In the genomic region with DNA sequence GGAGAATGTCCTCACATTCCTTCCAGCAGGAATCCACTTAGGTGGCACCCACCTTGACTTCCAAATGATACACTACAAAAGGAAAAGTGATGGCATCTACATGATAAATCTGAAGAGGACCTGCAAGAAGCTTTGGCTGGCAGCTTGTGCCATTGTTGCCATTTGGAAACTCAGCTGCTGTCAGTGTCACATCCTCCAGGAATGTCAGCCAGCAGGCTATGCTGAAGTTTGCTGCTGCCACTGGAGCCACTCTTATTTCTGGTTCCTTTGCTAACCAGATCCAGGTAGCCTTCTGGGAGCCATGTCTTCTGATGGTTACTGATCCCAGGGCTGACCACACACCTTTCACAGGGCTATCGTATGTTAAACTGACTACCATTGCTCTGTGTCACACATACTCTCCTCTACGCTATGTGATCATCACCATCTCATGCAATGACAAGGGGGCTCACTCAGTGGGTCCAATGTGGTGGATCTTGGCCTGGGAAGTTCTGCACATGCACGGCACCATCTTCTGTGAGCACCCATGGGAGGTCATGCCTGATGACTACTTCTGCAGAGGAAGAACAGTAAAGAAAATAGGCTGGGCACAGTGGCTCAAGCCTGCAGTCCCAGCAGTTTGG, we compare ENCODE assay signal across 22 cellular contexts.
"Had no signal": no experiment of that assay in that cellular context is flagged by ENCODE, and none has a peak within 500 bp of the region (broad histone marks: within the 10 kb centered on the region; RNA-seq: fewer than 3 reads in every experiment).

No MANE protein-coding gene starts in this region.

- H3K9me3 Mint-ChIP-seq: activated naive CD4-positive, alpha-beta T cell treated with anti-CD3 and anti-CD28 coated beads, Interleukin-2, amount 50 U/mL, for 24 hours; activated T-helper 1 cell treated with anti-CD3 and anti-CD28 coated beads, Interleukin-12 subunit alpha, Interleukin-12 subunit beta, Interleukin-2, Interleukin-4 antibody, amounts not matched to agents 30 ng/mL and 10 ng/mL and 1 ng/mL, durations not matched to agents 14 hours and 24 hours and 36 hours; T-helper 1 cell treated with Interleukin-12 subunit alpha and Interleukin-12 subunit beta and Interleukin-4 antibody, amounts not matched to agents 30 μg/mL and 1 μg/mL, for 36 hours had no signal

- H3K4me3 Mint-ChIP-seq: activated CD8-positive, alpha-beta T cell treated with anti-CD3 and anti-CD28 coated beads, Interleukin-2, amount 10 ng/mL, durations not matched to agents 7 days and 5 days; activated naive CD4-positive, alpha-beta T cell treated with anti-CD3 and anti-CD28 coated beads, Interleukin-2, amount 50 U/mL, for 24 hours; activated T-helper 1 cell treated with anti-CD3 and anti-CD28 coated beads, Interleukin-12 subunit alpha, Interleukin-12 subunit beta, Interleukin-2, Interleukin-4 antibody, amounts not matched to agents 30 ng/mL and 10 ng/mL and 1 ng/mL, durations not matched to agents 14 hours and 24 hours and 36 hours; T-helper 1 cell treated with Interleukin-12 subunit alpha and Interleukin-12 subunit beta and Interleukin-4 antibody, amounts not matched to agents 30 μg/mL and 1 μg/mL, for 36 hours had no signal

- DNase-seq: activated CD4-positive, alpha-beta T cell treated with anti-CD3 and anti-CD28 coated beads for 48 hours; activated CD4-positive, alpha-beta T cell treated with anti-CD3 and anti-CD28 coated beads, Interleukin-2, amount 50 U/mL, for 4 hours; activated CD4-positive, CD25-positive, alpha-beta regulatory T cell treated with anti-CD3 and anti-CD28 coated beads, Interleukin-2, amount 50 U/mL, for 72 hours; activated CD8-positive, alpha-beta memory T cell treated with anti-CD3 and anti-CD28 coated beads, Interleukin-2, amount 50 U/mL, for 48 hours; activated CD8-positive, alpha-beta T cell treated with anti-CD3 and anti-CD28 coated beads, Interleukin-2, amount 10 ng/mL, durations not matched to agents 7 days and 5 days; activated effector memory CD4-positive, alpha-beta T cell treated with Interleukin-2 at 50 U/mL for 16 hours; activated naive CD4-positive, alpha-beta T cell; activated T-cell treated with anti-CD3 and anti-CD28 coated beads, Interleukin-2, amount 50 U/mL, for 1 hour; aorta; Kasumi-1; NCI-H1092 treated with DMSO at 0.1 percent for 48 hours; NCI-H1417 treated with DMSO at 0.1 percent for 48 hours; NCI-H1694; NCI-H226; NCI-H526; NCI-H774; SK-N-SH had no signal

- H3K4me1 Mint-ChIP-seq: activated naive CD4-positive, alpha-beta T cell treated with anti-CD3 and anti-CD28 coated beads, Interleukin-2, amount 50 U/mL, for 24 hours had no signal

- FAIRE-seq: bronchial epithelial cell, K562 had no signal

- ATAC-seq: activated CD8-positive, alpha-beta T cell treated with anti-CD3 and anti-CD28 coated beads, Interleukin-2, amount 10 ng/mL, durations not matched to agents 7 days and 5 days had no signal

- H3K9me3 ChIP-seq: SK-N-SH had no signal

- H3K9ac ChIP-seq: SK-N-SH had no signal

- H3K4me3 ChIP-seq: K562 had no signal

- H3K36me3 Mint-ChIP-seq: activated naive CD4-positive, alpha-beta T cell treated with anti-CD3 and anti-CD28 coated beads, Interleukin-2, amount 50 U/mL, for 24 hours had no signal

- H3K9me2 ChIP-seq: SK-N-SH had no signal

- H3K4me2 ChIP-seq: SK-N-SH had no signal

- H3K27ac Mint-ChIP-seq: activated CD8-positive, alpha-beta T cell treated with anti-CD3 and anti-CD28 coated beads, Interleukin-2, amount 10 ng/mL, durations not matched to agents 7 days and 5 days; activated naive CD4-positive, alpha-beta T cell treated with anti-CD3 and anti-CD28 coated beads, Interleukin-2, amount 50 U/mL, for 24 hours; activated T-helper 1 cell treated with anti-CD3 and anti-CD28 coated beads, Interleukin-12 subunit alpha, Interleukin-12 subunit beta, Interleukin-2, Interleukin-4 antibody, amounts not matched to agents 30 ng/mL and 10 ng/mL and 1 ng/mL, durations not matched to agents 14 hours and 24 hours and 36 hours; T-helper 1 cell treated with Interleukin-12 subunit alpha and Interleukin-12 subunit beta and Interleukin-4 antibody, amounts not matched to agents 30 μg/mL and 1 μg/mL, for 36 hours had no signal
